In the genomic region with DNA sequence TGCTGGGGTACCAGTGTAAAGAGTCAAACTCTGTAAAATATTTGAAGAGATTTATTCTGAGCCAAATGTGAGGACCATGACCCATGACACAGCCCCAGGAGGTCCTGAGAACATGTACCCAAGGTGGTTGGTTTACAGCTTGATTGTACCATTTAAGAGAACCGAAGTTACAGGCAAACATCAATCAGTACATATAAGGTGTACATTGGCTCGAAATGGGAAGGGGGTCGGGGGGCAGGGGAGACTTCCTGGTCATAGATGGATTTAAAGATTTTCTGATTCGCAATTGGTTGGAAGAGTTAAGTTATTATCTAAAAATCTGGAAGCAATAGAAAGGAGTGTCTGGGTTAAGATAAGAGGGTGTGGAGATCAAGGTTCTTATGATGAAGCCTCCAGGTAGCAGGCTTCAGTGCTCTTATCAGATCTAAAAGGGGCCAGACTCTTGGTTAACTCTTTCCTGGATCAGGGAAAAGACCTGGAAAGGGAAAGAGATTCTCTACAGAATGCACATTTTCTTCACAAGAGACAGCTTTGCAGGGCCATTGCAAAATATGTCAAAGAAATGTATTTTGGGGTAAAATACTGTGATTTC, we compare ENCODE assay signal across 18 cellular contexts. TPM values are rescaled to one million over a fixed set of nuclear protein-coding genes. Genes with fewer than 3 reads are reported as not detected.
DNase-seq lines count a peak whose midpoint lies in the region; ATAC-seq, FAIRE-seq and TF ChIP-seq lines count a peak whose summit lies in the region.
"Had no signal": no experiment of that assay in that cellular context is flagged by ENCODE, and none has a peak within 500 bp of the region (broad histone marks: within the 10 kb centered on the region; RNA-seq: fewer than 3 reads in every experiment).

No MANE protein-coding gene starts in this region.

- H3K4me3 Mint-ChIP-seq in Caco-2 (ENCODE audit: unreplicated experiment) (peak overlapping the region; percentile 54), T-helper 17 cell (no peak overlapping the region)
- no peak overlapping the region for H3K4me3 Mint-ChIP-seq in stimulated activated effector memory CD8-positive, alpha-beta T cell treated with anti-CD3 and anti-CD28 coated beads, Interleukin-12 subunit alpha, Interleukin-12 subunit beta, amount 100 ng/mL, for 72 hours
- H3K4me3 Mint-ChIP-seq: CD4-positive, alpha-beta T cell; GM23338 had no signal

- no peak overlapping the region for H3K27ac ChIP-seq in mesendoderm (ENCODE audit: low read depth, low read length)
- no peak overlapping the region for H3K27ac ChIP-seq in small intestine (ENCODE audit: low read depth in 1 of 2, low read length in 1 of 2)
- H3K27ac ChIP-seq: 22Rv1, A549, C4-2B had no signal

- no peak overlapping the region for H2BK5ac ChIP-seq in mesendoderm (ENCODE audit: low read length)

- H3K27me3 Mint-ChIP-seq in Caco-2 (ENCODE audit: insufficient read depth, unreplicated experiment) (no peaks in the 10 kb centered on the region), T-helper 17 cell (peaks cover 11% of the 10 kb centered on the region)
- H3K27me3 Mint-ChIP-seq: CD4-positive, alpha-beta T cell had no signal

- no peak overlapping the region for H2AK5ac ChIP-seq in mesendoderm (ENCODE audit: low read length)

- no peak overlapping the region for H4K8ac ChIP-seq in mesendoderm (ENCODE audit: low read depth, low read length)

- ATAC-seq in T-helper 17 cell (no peak), GM21717 (IDR thresholded peaks at IDR 0.05; ENCODE audit: unreplicated experiment) (no peak)
- no peak for ATAC-seq in stimulated activated effector memory CD8-positive, alpha-beta T cell treated with anti-CD3 and anti-CD28 coated beads, Interleukin-12 subunit alpha, Interleukin-12 subunit beta, amount 100 ng/mL, for 72 hours
- ATAC-seq: A549, GM23338 had no signal

- no peaks in the 10 kb centered on the region for H3K79me1 ChIP-seq in mesendoderm (ENCODE audit: low read length)

- CTCF ChIA-PET in Caco-2 (lab: Charles Lee): interaction anchor here (0.6 kb wide), 2 partner anchors 93 to 162 kb away, joined by 3 read pairs; no protein-coding TSS in a partner anchor

- FAIRE-seq in small intestine (lab: Jason Lieb, UNC): no peak
- FAIRE-seq: A549, H54 had no signal

- no peak overlapping the region for H3K4me2 ChIP-seq in mesendoderm (ENCODE audit: low read length)
- H3K4me2 ChIP-seq: A549, GM23338 had no signal

- H4K5ac ChIP-seq in mesendoderm (ENCODE audit: low read length): no peak overlapping the region

- H3K4me3 ChIP-seq in Caco-2 (ENCODE audit: low read depth, low read length): no peak overlapping the region
- no peak overlapping the region for H3K4me3 ChIP-seq in mesendoderm (ENCODE audit: low read length)
- no peak overlapping the region for H3K4me3 ChIP-seq in small intestine (ENCODE audit: low read depth in 1 of 2, low read length in 2 of 2)
- H3K4me3 ChIP-seq: A549, GM23338 had no signal

- H3K9me3 ChIP-seq in Caco-2 (no peaks in the 10 kb centered on the region), T-helper 17 cell (ENCODE audit: control insufficient read depth, low read length, poor library complexity, severe bottlenecking) (no peaks in the 10 kb centered on the region), small intestine (ENCODE audit: control insufficient read depth, low read depth) (no peaks in the 10 kb centered on the region)
- H3K9me3 ChIP-seq: A549 had no signal

- no peak overlapping the region for H2BK120ac ChIP-seq in mesendoderm (ENCODE audit: low read depth, low read length)

- no peak overlapping the region for H3K18ac ChIP-seq in mesendoderm (ENCODE audit: low read length)

- no peak overlapping the region for H3K4ac ChIP-seq in mesendoderm (ENCODE audit: low read depth, low read length)

- intact Hi-C loops in Caco-2 (cut with micrococcal nuclease; ENCODE audit: unreplicated experiment): loop anchor here (1.0 to 2.0 kb wide), 2 partner anchors 48 to 73 kb away; partner anchors contain the start of gene NTPCR

- no TSS peak for BruUV-seq in Caco-2 (replicated peaks; lab: Mats Ljungman, UMichigan)

- peak; percentile 26 to 43 for DNase-seq in Caco-2
- no peak for DNase-seq in T-helper 17 cell
- peak; percentile 62 for DNase-seq in mesendoderm
- peak; percentile 68 for DNase-seq in small intestine
- no peak for DNase-seq in stimulated activated effector memory CD8-positive, alpha-beta T cell treated with anti-CD3 and anti-CD28 coated beads, Interleukin-12 subunit alpha, Interleukin-12 subunit beta, amount 100 ng/mL, for 72 hours (ENCODE audit: low spot score in 2 of 2)
- DNase-seq in HPDE6-E6E7 (ENCODE audit: extremely low spot score): no peak
- DNase-seq: AML-193; CD4-positive, alpha-beta T cell; DMS153; DMS79; GDM1; HCEC 1CT had no signal

- no peak overlapping the region for H3K27ac Mint-ChIP-seq in Caco-2 (ENCODE audit: unreplicated experiment)
- H3K27ac Mint-ChIP-seq in T-helper 17 cell: peak overlapping the region; percentile 29
- H3K27ac Mint-ChIP-seq in stimulated activated effector memory CD8-positive, alpha-beta T cell treated with anti-CD3 and anti-CD28 coated beads, Interleukin-12 subunit alpha, Interleukin-12 subunit beta, amount 100 ng/mL, for 72 hours: no peak overlapping the region
- H3K27ac Mint-ChIP-seq: CD4-positive, alpha-beta T cell had no signal

- TF ChIP-seq CTCF in Caco-2 (IDR thresholded peaks at IDR 0.05; ENCODE audit: insufficient read depth in 1 of 2, low read depth in 1 of 2, low read length in 1 of 2, severe bottlenecking in 1 of 2, unreplicated experiment in 1 of 2): no peak

- WGBS in mesendoderm (ENCODE audit: extremely low coverage, insufficient coverage, low lambda C conversion rate): no CpG with 5 or more reads among the region's 4 CpGs
- 18 to 65% (median 33%) methylated on average over 4 of the region's 4 CpGs for WGBS in small intestine, 3 donors

- H3K36me3 ChIP-seq in Caco-2 (ENCODE audit: control insufficient read depth, insufficient read depth, low read length) (no peaks in the 10 kb centered on the region), mesendoderm (ENCODE audit: control insufficient read depth, insufficient read depth, low read length) (no peaks in the 10 kb centered on the region), small intestine (ENCODE audit: control insufficient read depth in 2 of 2, insufficient read depth in 2 of 2, low read length in 2 of 2) (no peaks in the 10 kb centered on the region)

- H3K27me3 ChIP-seq in Caco-2 (replicated peaks; ENCODE audit: control insufficient read depth, insufficient read depth, low read length): no peaks in the 10 kb centered on the region
- H3K27me3 ChIP-seq in mesendoderm (ENCODE audit: insufficient read depth, low read length, poor library complexity): no peaks in the 10 kb centered on the region
- H3K27me3 ChIP-seq in small intestine (ENCODE audit: control insufficient read depth in 2 of 2, insufficient read depth in 2 of 2, low read length in 2 of 2): no peaks in the 10 kb centered on the region

- H3K56ac ChIP-seq in mesendoderm (ENCODE audit: low read length): no peak overlapping the region

- peaks cover 40% of the 10 kb centered on the region for H3K4me1 Mint-ChIP-seq in Caco-2 (ENCODE audit: low read depth, unreplicated experiment)
- peaks cover 16% of the 10 kb centered on the region for H3K4me1 Mint-ChIP-seq in T-helper 17 cell
- peaks cover 16% of the 10 kb centered on the region for H3K4me1 Mint-ChIP-seq in stimulated activated effector memory CD8-positive, alpha-beta T cell treated with anti-CD3 and anti-CD28 coated beads, Interleukin-12 subunit alpha, Interleukin-12 subunit beta, amount 100 ng/mL, for 72 hours

- no peaks in the 10 kb centered on the region for H3K9me3 Mint-ChIP-seq in Caco-2 (ENCODE audit: unreplicated experiment)
- no peaks in the 10 kb centered on the region for H3K9me3 Mint-ChIP-seq in stimulated activated effector memory CD8-positive, alpha-beta T cell treated with anti-CD3 and anti-CD28 coated beads, Interleukin-12 subunit alpha, Interleukin-12 subunit beta, amount 100 ng/mL, for 72 hours
- H3K9me3 Mint-ChIP-seq: CD4-positive, alpha-beta T cell had no signal

- H2BK15ac ChIP-seq in mesendoderm (replicated peaks; ENCODE audit: low read depth): no peak overlapping the region

- no peaks in the 10 kb centered on the region for H3K79me2 ChIP-seq in mesendoderm (ENCODE audit: control insufficient read depth, insufficient read depth, low read length)

- POLR2A ChIA-PET in Caco-2 (lab: Charles Lee): no interaction called here

- H3K4me1 ChIP-seq in Caco-2 (peaks cover 52% of the 10 kb centered on the region), mesendoderm (ENCODE audit: control insufficient read depth, low read depth, low read length) (peaks cover 8% of the 10 kb centered on the region), small intestine (ENCODE audit: control insufficient read depth in 2 of 2, insufficient read depth in 1 of 2, low read depth in 1 of 2, low read length in 1 of 2) (peaks cover 3 to 7% of the 10 kb centered on the region in 2 donors)

- no peak overlapping the region for H3K9ac ChIP-seq in mesendoderm (ENCODE audit: low read length)

- H3K36me3 Mint-ChIP-seq in Caco-2 (ENCODE audit: insufficient read depth, unreplicated experiment): no peaks in the 10 kb centered on the region
- no peaks in the 10 kb centered on the region for H3K36me3 Mint-ChIP-seq in T-helper 17 cell (ENCODE audit: low read depth)
- no peaks in the 10 kb centered on the region for H3K36me3 Mint-ChIP-seq in stimulated activated effector memory CD8-positive, alpha-beta T cell treated with anti-CD3 and anti-CD28 coated beads, Interleukin-12 subunit alpha, Interleukin-12 subunit beta, amount 100 ng/mL, for 72 hours

- no peak overlapping the region for H3K23ac ChIP-seq in mesendoderm (ENCODE audit: low read length)

RNA-seq across cellular contexts. Expression of gene NTPCR, which starts 47.5 kb away (rescaled TPM):
- total RNA-seq in Caco-2 (2022) (46.5 and 49.1 TPM in 2 replicates), T-helper 17 cell (10 to 100 TPM; 15.1 to 17.4 TPM)
- 56.5 TPM for polyA plus RNA-seq in mesendoderm (2013, experiment 1 of 2)
- polyA plus RNA-seq in mesendoderm (2013, experiment 2 of 2): 53.2 TPM
- 10 to 100 TPM; 48.5 to 61.1 (median 55.1) TPM for polyA plus RNA-seq in small intestine

Comparison
In these comparisons a context has a peak if more than half of its experiments do, and no peak if none do; other contexts are left out.
1. DNase-seq: peak in Caco-2 (2 of 2), mesendoderm (single experiment) and small intestine (single experiment); none in T-helper 17 cell (0 of 3), stimulated activated effector memory CD8-positive, alpha-beta T cell treated with anti-CD3 and anti-CD28 coated beads, Interleukin-12 subunit alpha, Interleukin-12 subunit beta, amount 100 ng/mL, for 72 hours (0 of 2) and HPDE6-E6E7 (single experiment).